Comparison of ENCODE assay signal across 13 cellular contexts in the genomic region with DNA sequence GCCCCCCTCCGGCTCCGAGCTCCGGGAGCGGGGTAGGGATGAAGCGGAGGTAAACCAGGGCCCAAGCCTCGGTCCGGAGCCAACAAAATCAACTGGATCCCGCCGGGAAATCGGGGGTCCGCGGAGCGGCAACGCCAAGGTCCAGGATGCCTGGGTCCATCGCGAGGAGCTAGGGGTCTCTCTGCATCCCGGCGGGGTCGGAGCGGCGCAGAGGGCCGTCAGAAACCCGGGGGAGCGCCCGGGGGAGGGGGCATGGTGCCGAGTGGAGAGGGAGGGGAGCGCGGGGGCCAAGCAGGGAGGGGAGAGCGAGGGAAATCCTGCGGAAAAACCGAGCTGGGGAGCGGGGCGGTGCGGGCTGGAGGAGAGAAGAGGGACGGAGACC. TPM values are rescaled to one million over a fixed set of nuclear protein-coding genes. Genes with fewer than 3 reads are reported as not detected.
A peak's percentile ranks its signal among the peaks of the same experiment; 100 is the strongest.
DNase-seq lines count a peak whose midpoint lies in the region; ATAC-seq and TF ChIP-seq lines count a peak whose summit lies in the region.
"Had no signal": no experiment of that assay in that cellular context is flagged by ENCODE, and none has a peak within 500 bp of the region (broad histone marks: within the 10 kb centered on the region; RNA-seq: fewer than 3 reads in every experiment).

No MANE protein-coding gene starts in this region.

- no peaks in the 10 kb centered on the region for H3K36me3 ChIP-seq in A673 (ENCODE audit: insufficient read depth, low read length, poor library complexity, severe bottlenecking)
- no peaks in the 10 kb centered on the region for H3K36me3 ChIP-seq in iPS DF 6.9 (ENCODE audit: control insufficient read depth, insufficient read depth, low read length)
- no peaks in the 10 kb centered on the region for H3K36me3 ChIP-seq in rectal smooth muscle tissue (ENCODE audit: control insufficient read depth, insufficient read depth, low read length)
- H3K36me3 ChIP-seq: thyroid gland had no signal

- H3K27ac Mint-ChIP-seq in activated CD8-positive, alpha-beta T cell treated with anti-CD3 and anti-CD28 coated beads for 36 hours: no peak overlapping the region
- H3K27ac Mint-ChIP-seq: naive thymus-derived CD8-positive, alpha-beta T cell had no signal

- WGBS in iPS DF 6.9 (ENCODE audit: insufficient coverage, insufficient read length): no CpG with 5 or more reads among the region's 35 CpGs

- no peak overlapping the region for H3K27ac ChIP-seq in A673 (ENCODE audit: low read depth, low read length, poor library complexity, severe bottlenecking)
- H3K27ac ChIP-seq in iPS DF 6.9 (ENCODE audit: low read length): no peak overlapping the region
- peak overlapping the region; percentile 47 for H3K27ac ChIP-seq in rectal smooth muscle tissue (ENCODE audit: low read depth, low read length)
- H3K27ac ChIP-seq: thyroid gland had no signal

- no peak overlapping the region for H3K9ac ChIP-seq in rectal smooth muscle tissue (ENCODE audit: low read length)

- H3K27me3 ChIP-seq in A673 (replicated peaks; ENCODE audit: insufficient read depth, low read depth, low read length, poor library complexity): peaks cover 64% of the 10 kb centered on the region
- H3K27me3 ChIP-seq in iPS DF 6.9 (ENCODE audit: control insufficient read depth, insufficient read depth, low read length): peaks cover 44% of the 10 kb centered on the region
- peaks cover 11% of the 10 kb centered on the region for H3K27me3 ChIP-seq in rectal smooth muscle tissue (ENCODE audit: control insufficient read depth, insufficient read depth, low read length)

- peaks cover 1% of the 10 kb centered on the region for H3K4me1 Mint-ChIP-seq in activated CD8-positive, alpha-beta T cell treated with anti-CD3 and anti-CD28 coated beads for 36 hours (ENCODE audit: low read depth)

- no peaks in the 10 kb centered on the region for H3K36me3 Mint-ChIP-seq in activated CD8-positive, alpha-beta T cell treated with anti-CD3 and anti-CD28 coated beads for 36 hours (ENCODE audit: low read depth)
- H3K36me3 Mint-ChIP-seq: naive thymus-derived CD8-positive, alpha-beta T cell had no signal

- H3K9me3 ChIP-seq in A673 (ENCODE audit: low read depth, low read length, poor library complexity, severe bottlenecking) (no peaks in the 10 kb centered on the region), iPS DF 6.9 (ENCODE audit: control insufficient read depth, insufficient read depth, low read length) (no peaks in the 10 kb centered on the region)
- H3K9me3 ChIP-seq: thyroid gland had no signal

- no peak overlapping the region for H3K4me3 Mint-ChIP-seq in activated CD8-positive, alpha-beta T cell treated with anti-CD3 and anti-CD28 coated beads for 36 hours

- CTCF ChIA-PET in A673 (lab: Charles Lee): interaction anchor here (0.7 kb wide), 1 partner anchor 134 kb away, joined by 10 read pairs; no protein-coding TSS in a partner anchor
- CTCF ChIA-PET in activated CD8-positive, alpha-beta T cell treated with anti-CD3 and anti-CD28 coated beads for 36 hours (lab: Charles Lee): interaction anchor here (2.9 kb wide), 1 partner anchor 194 kb away, joined by 11 read pairs; no protein-coding TSS in a partner anchor

- no peak for DNase-seq in A673 (ENCODE audit: low spot score)
- peak; percentile 30 for DNase-seq in NCI-H69 (lab: John Stamatoyannopoulos, UW)
- DNase-seq in iPS DF 6.9 (ENCODE audit: low read depth, low spot score): no peak
- no peak for DNase-seq in activated CD8-positive, alpha-beta T cell treated with anti-CD3 and anti-CD28 coated beads for 36 hours
- DNase-seq: amniotic stem cell; naive thymus-derived CD8-positive, alpha-beta T cell; OCI-M1 had no signal

- H3K9me3 Mint-ChIP-seq in activated CD8-positive, alpha-beta T cell treated with anti-CD3 and anti-CD28 coated beads for 36 hours: no peaks in the 10 kb centered on the region

- H3K27me3 Mint-ChIP-seq in activated CD8-positive, alpha-beta T cell treated with anti-CD3 and anti-CD28 coated beads for 36 hours: peaks cover 26% of the 10 kb centered on the region

- TF ChIP-seq CTCF in A673 (conservative IDR thresholded peaks at IDR 0.05; ENCODE audit: low read depth, low read length): no peak
- no peak for TF ChIP-seq CTCF in activated CD8-positive, alpha-beta T cell treated with anti-CD3 and anti-CD28 coated beads for 36 hours (IDR thresholded peaks at IDR 0.05)

- ATAC-seq in HG03469 (IDR thresholded peaks at IDR 0.05; ENCODE audit: unreplicated experiment) (no peak), GM21390 (IDR thresholded peaks at IDR 0.05; ENCODE audit: unreplicated experiment) (no peak), HG02938 (IDR thresholded peaks at IDR 0.05; ENCODE audit: unreplicated experiment) (no peak)
- no peak for ATAC-seq in activated CD8-positive, alpha-beta T cell treated with anti-CD3 and anti-CD28 coated beads for 36 hours

- POLR2A ChIA-PET in A673 (lab: Charles Lee; ENCODE audit: low non-redundant PET): no interaction called here
- POLR2A ChIA-PET in activated CD8-positive, alpha-beta T cell treated with anti-CD3 and anti-CD28 coated beads for 36 hours (lab: Charles Lee): interaction anchor here (0.6 kb wide), 1 partner anchor 140 kb away, joined by 3 read pairs; no protein-coding TSS in a partner anchor

- H3K4me3 ChIP-seq in A673 (ENCODE audit: low read depth, low read length, poor library complexity, severe bottlenecking) (peak overlapping the region; percentile 45), iPS DF 6.9 (ENCODE audit: low read length) (peak overlapping the region; percentile 41; the same call in 1 of the 2 replicates), rectal smooth muscle tissue (ENCODE audit: low read length) (peak overlapping the region; percentile 67)

- BruUV-seq in A673 (replicated peaks; lab: Mats Ljungman, UMichigan): no TSS peak

- intact Hi-C loops in A673 (cut with micrococcal nuclease; ENCODE audit: unreplicated experiment): no loop called here
- intact Hi-C loops in activated CD8-positive, alpha-beta T cell treated with anti-CD3 and anti-CD28 coated beads for 36 hours (cut with micrococcal nuclease): loop anchor here (5.0 kb wide), 1 partner anchor 151 kb away; no protein-coding TSS in a partner anchor

- peaks cover 16% of the 10 kb centered on the region for H3K4me1 ChIP-seq in A673 (ENCODE audit: insufficient read depth, low read length, poor library complexity, severe bottlenecking)
- peaks cover 2% of the 10 kb centered on the region; the same call in 1 of the 2 replicates for H3K4me1 ChIP-seq in iPS DF 6.9 (ENCODE audit: control insufficient read depth, insufficient read depth, low read length)
- peaks cover 4% of the 10 kb centered on the region for H3K4me1 ChIP-seq in rectal smooth muscle tissue (ENCODE audit: control insufficient read depth, insufficient read depth, low read length)

RNA-seq across cellular contexts. Expression of gene SLC22A12, which starts 51.8 kb away (rescaled TPM):
- total RNA-seq in A673 (2021): not detected in 2 replicates
- not detected for total RNA-seq in activated CD8-positive, alpha-beta T cell treated with anti-CD3 and anti-CD28 coated beads for 36 hours
- total RNA-seq: kidney epithelial cell; naive thymus-derived CD8-positive, alpha-beta T cell; thyroid gland had no signal
